ENCODE assay signal across 13 cellular contexts in genomic region chr10:13865758-13866491, GRCh38.
A peak's percentile ranks its signal among the peaks of the same experiment; 100 is the strongest.
DNase-seq lines count a peak whose midpoint lies in the region; ATAC-seq and TF ChIP-seq lines count a peak whose summit lies in the region.
"Had no signal": no experiment of that assay in that cellular context is flagged by ENCODE, and none has a peak within 500 bp of the region (broad histone marks: within the 10 kb centered on the region; RNA-seq: fewer than 3 reads in every experiment).

No MANE protein-coding gene starts in this region.

- H2BK5ac ChIP-seq in mesenchymal stem cell (ENCODE audit: low read depth, low read length, poor library complexity, severe bottlenecking): no peak overlapping the region

- no peak overlapping the region for H4K91ac ChIP-seq in mesenchymal stem cell (ENCODE audit: low read length)

- H4K20me1 ChIP-seq in PC-9 (ENCODE audit: insufficient read depth): no peaks in the 10 kb centered on the region

- H2BK12ac ChIP-seq in mesenchymal stem cell (ENCODE audit: low read length in 2 of 2): peak overlapping the region in 1 of 2 experiments; percentile 89

- peak overlapping the region in 1 of 2 experiments; percentile 48 for H3K4ac ChIP-seq in mesenchymal stem cell (ENCODE audit: low read depth in 1 of 2, low read length in 2 of 2)

- H3K27me3 Mint-ChIP-seq in Calu3 (ENCODE audit: unreplicated experiment): no peaks in the 10 kb centered on the region
- peaks cover 0 to 2% of the 10 kb centered on the region in 2 donors for H3K27me3 Mint-ChIP-seq in T-cell
- H3K27me3 Mint-ChIP-seq: activated naive CD4-positive, alpha-beta T cell treated with anti-CD3 and anti-CD28 coated beads, Interleukin-2, amount 50 U/mL, for 24 hours had no signal

- H3K36me3 ChIP-seq in PC-9 (ENCODE audit: low read depth) (no peaks in the 10 kb centered on the region), mesenchymal stem cell (ENCODE audit: control insufficient read depth in 1 of 2, insufficient read depth in 2 of 2, low read depth in 1 of 2, low read length in 2 of 2) (peaks cover 0 to 15% of the 10 kb centered on the region in 2 experiments), aorta (ENCODE audit: control insufficient read depth in 1 of 2, insufficient read depth in 2 of 2, low read length in 1 of 2) (no peaks in the 10 kb centered on the region)

- H3K4me1 Mint-ChIP-seq in Calu3 (ENCODE audit: low read depth, unreplicated experiment) (peaks cover 15% of the 10 kb centered on the region), T-cell (peaks cover 18 to 37% (median 19%) of the 10 kb centered on the region in 3 donors)

- H3K27me3 ChIP-seq in PC-9 (ENCODE audit: insufficient read depth, low read depth): no peaks in the 10 kb centered on the region
- H3K27me3 ChIP-seq in mesenchymal stem cell (ENCODE audit: control insufficient read depth in 1 of 2, insufficient read depth in 1 of 2, low read length in 2 of 2): no peaks in the 10 kb centered on the region
- no peaks in the 10 kb centered on the region for H3K27me3 ChIP-seq in aorta (ENCODE audit: control insufficient read depth in 1 of 2, insufficient read depth in 2 of 2, low read length in 1 of 2)

- H3F3A ChIP-seq in PC-9 (ENCODE audit: insufficient read depth, low read depth): peaks cover 27% of the 10 kb centered on the region

- H2AFZ ChIP-seq in PC-9 (no peak overlapping the region; the same call in 1 of the 2 replicates), mesenchymal stem cell (ENCODE audit: low read depth, low read length) (no peak overlapping the region)

- H3K36me3 Mint-ChIP-seq in Calu3 (ENCODE audit: insufficient read depth, unreplicated experiment): peaks cover 6% of the 10 kb centered on the region
- H3K36me3 Mint-ChIP-seq in T-cell: no peaks in the 10 kb centered on the region
- H3K36me3 Mint-ChIP-seq: activated naive CD4-positive, alpha-beta T cell treated with anti-CD3 and anti-CD28 coated beads, Interleukin-2, amount 50 U/mL, for 24 hours; CD8-positive, alpha-beta memory T cell had no signal

- DNase-seq in Calu3: peak; percentile 44
- peak; percentile 68 to 92 for DNase-seq in PC-9
- DNase-seq in epithelial cell of proximal tubule (ENCODE audit: low read depth): peak; percentile 32
- peak; percentile 86 for DNase-seq in mesenchymal stem cell
- DNase-seq in aorta: no peak
- no peak for DNase-seq in NCI-H510A (lab: John Stamatoyannopoulos, UW)
- DNase-seq in T-cell: no peak
- DNase-seq: activated CD4-positive, CD25-positive, alpha-beta regulatory T cell treated with anti-CD3 and anti-CD28 coated beads, Interleukin-2, amount 50 U/mL, for 72 hours; CD8-positive, alpha-beta memory T cell; nucleus accumbens had no signal

- no peak for TF ChIP-seq CTCF in Calu3 (IDR thresholded peaks at IDR 0.05; ENCODE audit: unreplicated experiment)
- no peak for TF ChIP-seq CTCF in PC-9 (conservative IDR thresholded peaks at IDR 0.05)
- no peak for TF ChIP-seq CTCF in epithelial cell of proximal tubule (conservative IDR thresholded peaks at IDR 0.05; ENCODE audit: low read depth, low read length)

- peaks cover 21% of the 10 kb centered on the region for H3K79me1 ChIP-seq in mesenchymal stem cell (replicated peaks; ENCODE audit: low read length, poor library complexity, severe bottlenecking)

- H3K4me3 Mint-ChIP-seq in Calu3 (ENCODE audit: low read depth, unreplicated experiment) (peak overlapping the region; percentile 25), T-cell (no peak overlapping the region)
- H3K4me3 Mint-ChIP-seq: activated naive CD4-positive, alpha-beta T cell treated with anti-CD3 and anti-CD28 coated beads, Interleukin-2, amount 50 U/mL, for 24 hours; CD8-positive, alpha-beta memory T cell had no signal

- H3K23ac ChIP-seq in mesenchymal stem cell (ENCODE audit: low read length in 2 of 2): no peak overlapping the region

- H3K14ac ChIP-seq in mesenchymal stem cell (ENCODE audit: low read length in 2 of 2): no peak overlapping the region

- CTCF ChIA-PET in Calu3 (lab: Charles Lee) (no interaction called here), PC-9 (lab: Charles Lee) (interaction anchor here (0.5 to 0.7 kb wide), 2 partner anchors 71 to 661 kb away, joined by 3 to 4 read pairs; no protein-coding TSS in a partner anchor), T-cell (lab: Charles Lee) (interaction anchor here in 1 of 2 donors (0.7 kb wide), 1 partner anchor 26 kb away, joined by 3 read pairs; no protein-coding TSS in a partner anchor)

- H2BK120ac ChIP-seq in mesenchymal stem cell (ENCODE audit: low read depth, low read length): no peak overlapping the region

- peak overlapping the region; percentile 25 for H3K27ac Mint-ChIP-seq in Calu3 (ENCODE audit: unreplicated experiment)
- no peak overlapping the region for H3K27ac Mint-ChIP-seq in T-cell
- H3K27ac Mint-ChIP-seq: activated naive CD4-positive, alpha-beta T cell treated with anti-CD3 and anti-CD28 coated beads, Interleukin-2, amount 50 U/mL, for 24 hours had no signal

- no peaks in the 10 kb centered on the region for H3K9me2 ChIP-seq in PC-9 (ENCODE audit: insufficient read depth)

- H4K8ac ChIP-seq in mesenchymal stem cell (ENCODE audit: low read length): peak overlapping the region; percentile 87

- peak overlapping the region; percentile 35 for H3K9ac ChIP-seq in mesenchymal stem cell (ENCODE audit: low read length)
- H3K9ac ChIP-seq: KMS-11 had no signal

- H2AK5ac ChIP-seq in mesenchymal stem cell (ENCODE audit: low read length, severe bottlenecking): no peak overlapping the region

- POLR2A ChIA-PET in PC-9 (lab: Charles Lee; ENCODE audit: unreplicated experiment) (no interaction called here), T-cell (lab: Charles Lee) (interaction anchor here in 1 of 2 donors (0.5 kb wide), 1 partner anchor 63 kb away, joined by 3 read pairs; no protein-coding TSS in a partner anchor)

- H3K9me3 ChIP-seq in PC-9 (ENCODE audit: insufficient read depth, low read depth): no peaks in the 10 kb centered on the region
- H3K9me3 ChIP-seq in mesenchymal stem cell (ENCODE audit: control insufficient read depth, low read length): no peaks in the 10 kb centered on the region
- H3K9me3 ChIP-seq in aorta (ENCODE audit: control insufficient read depth, low read length): no peaks in the 10 kb centered on the region

- peak overlapping the region; percentile 63 for H2BK15ac ChIP-seq in mesenchymal stem cell (ENCODE audit: low read depth, poor library complexity, severe bottlenecking)

- H3K79me2 ChIP-seq in PC-9 (ENCODE audit: low read depth): no peaks in the 10 kb centered on the region

- H3K4me2 ChIP-seq in PC-9: peak overlapping the region; percentile 71
- no peak overlapping the region for H3K4me2 ChIP-seq in mesenchymal stem cell (ENCODE audit: low read length, poor library complexity, severe bottlenecking)
- H3K4me2 ChIP-seq: KMS-11 had no signal

- H3K18ac ChIP-seq in mesenchymal stem cell (ENCODE audit: low read depth in 1 of 2, low read length in 2 of 2): peak overlapping the region; percentile 49 to 52

- H3K4me3 ChIP-seq in PC-9 (peak overlapping the region; percentile 35; the same call in 1 of the 2 replicates), epithelial cell of proximal tubule (ENCODE audit: low read depth, low read length) (no peak overlapping the region), mesenchymal stem cell (ENCODE audit: insufficient read depth in 1 of 2, low read depth in 1 of 2, low read length in 2 of 2) (peak overlapping the region in 1 of 2 experiments; percentile 17), aorta (ENCODE audit: low read length in 2 of 2) (no peak overlapping the region)

- BruUV-seq in Calu3 (replicated peaks; lab: Mats Ljungman, UMichigan): no TSS peak
- no TSS peak for BruUV-seq in PC-9 (replicated peaks; lab: Mats Ljungman, UMichigan)

- ATAC-seq in aorta (ENCODE audit: low FRiP score): no peak
- no peak for ATAC-seq in HG02970 (IDR thresholded peaks at IDR 0.05; ENCODE audit: low FRiP score, unreplicated experiment)
- ATAC-seq in T-cell (replicated peaks in 1 of 4): no peak

- peak overlapping the region; percentile 93 for H3K27ac ChIP-seq in PC-9
- peak overlapping the region; percentile 43 for H3K27ac ChIP-seq in mesenchymal stem cell (ENCODE audit: low read length, poor library complexity, severe bottlenecking)
- H3K27ac ChIP-seq in aorta (ENCODE audit: low read depth in 1 of 2, low read length in 2 of 2): no peak overlapping the region
- H3K27ac ChIP-seq: KMS-11 had no signal

- H3K4me1 ChIP-seq in PC-9 (replicated peaks; ENCODE audit: insufficient read depth) (peaks cover 30% of the 10 kb centered on the region), mesenchymal stem cell (ENCODE audit: control insufficient read depth, insufficient read depth, low read depth, low read length) (peaks cover 14% of the 10 kb centered on the region), aorta (ENCODE audit: control insufficient read depth in 1 of 2, insufficient read depth in 2 of 2, low read length in 2 of 2) (peaks cover 0 to 2% of the 10 kb centered on the region in 2 donors)

- intact Hi-C loops in Calu3 (cut with micrococcal nuclease; ENCODE audit: unreplicated experiment) (no loop called here), PC-9 (cut with micrococcal nuclease; ENCODE audit: unreplicated experiment) (loop anchor here (1.0 kb wide), 1 partner anchor 16 kb away; no protein-coding TSS in a partner anchor), aorta (cut with DNase I) (no loop called here)

- H3K9me3 Mint-ChIP-seq in Calu3 (ENCODE audit: low read depth, unreplicated experiment) (no peaks in the 10 kb centered on the region), T-cell (no peaks in the 10 kb centered on the region)
- H3K9me3 Mint-ChIP-seq: activated naive CD4-positive, alpha-beta T cell treated with anti-CD3 and anti-CD28 coated beads, Interleukin-2, amount 50 U/mL, for 24 hours; CD8-positive, alpha-beta memory T cell had no signal

- WGBS in mesenchymal stem cell: 0% methylated on average over 10 of the region's 12 CpGs
- WGBS in aorta, 2 donors: 53 to 58% methylated on average over 12 of the region's 12 CpGs

Comparison
In these comparisons a context has a peak if more than half of its experiments do, and no peak if none do; other contexts are left out.
1. DNase-seq: peak in Calu3 (single experiment), PC-9 (2 of 2), epithelial cell of proximal tubule (single experiment) and mesenchymal stem cell (single experiment); none in aorta (0 of 2), NCI-H510A (single experiment) and T-cell (0 of 34).
2. H3K27ac ChIP-seq: peak in PC-9 (single experiment) and mesenchymal stem cell (single experiment); none in aorta (0 of 2).